12 cellular contexts compared by ENCODE assay signal in genomic region chr11:110857885-110858555, GRCh38.
DNase-seq lines count a peak whose midpoint lies in the region; ATAC-seq and TF ChIP-seq lines count a peak whose summit lies in the region.
"Had no signal": no experiment of that assay in that cellular context is flagged by ENCODE, and none has a peak within 500 bp of the region (broad histone marks: within the 10 kb centered on the region; RNA-seq: fewer than 3 reads in every experiment).

No MANE protein-coding gene starts in this region.

- no peak overlapping the region for H3K4me2 ChIP-seq in Karpas-422 (ENCODE audit: low read depth, low read length, poor library complexity, severe bottlenecking)

- no peak overlapping the region for H3K9ac ChIP-seq in Karpas-422 (ENCODE audit: low read length)

- no peaks in the 10 kb centered on the region for H3K4me1 ChIP-seq in Karpas-422 (ENCODE audit: low read length)

- no peaks in the 10 kb centered on the region for H3K79me2 ChIP-seq in Karpas-422 (ENCODE audit: low read length)

- H3K9me3 ChIP-seq in Karpas-422 (ENCODE audit: low read length): no peaks in the 10 kb centered on the region

- no peaks in the 10 kb centered on the region for H3K36me3 Mint-ChIP-seq in activated T-helper 1 cell treated with anti-CD3 and anti-CD28 coated beads, Interleukin-12 subunit alpha, Interleukin-12 subunit beta, Interleukin-2, Interleukin-4 antibody, amounts not matched to agents 30 ng/mL and 10 ng/mL and 1 ng/mL, durations not matched to agents 14 hours and 24 hours and 36 hours (ENCODE audit: low read depth)

- no peaks in the 10 kb centered on the region for H3K9me3 Mint-ChIP-seq in activated T-helper 1 cell treated with anti-CD3 and anti-CD28 coated beads, Interleukin-12 subunit alpha, Interleukin-12 subunit beta, Interleukin-2, Interleukin-4 antibody, amounts not matched to agents 30 ng/mL and 10 ng/mL and 1 ng/mL, durations not matched to agents 14 hours and 24 hours and 36 hours

- no peaks in the 10 kb centered on the region for H3K27me3 Mint-ChIP-seq in activated T-helper 1 cell treated with anti-CD3 and anti-CD28 coated beads, Interleukin-12 subunit alpha, Interleukin-12 subunit beta, Interleukin-2, Interleukin-4 antibody, amounts not matched to agents 30 ng/mL and 10 ng/mL and 1 ng/mL, durations not matched to agents 14 hours and 24 hours and 36 hours (ENCODE audit: insufficient read depth)

- no peak overlapping the region for H3K27ac Mint-ChIP-seq in activated T-helper 1 cell treated with anti-CD3 and anti-CD28 coated beads, Interleukin-12 subunit alpha, Interleukin-12 subunit beta, Interleukin-2, Interleukin-4 antibody, amounts not matched to agents 30 ng/mL and 10 ng/mL and 1 ng/mL, durations not matched to agents 14 hours and 24 hours and 36 hours
- H3K27ac Mint-ChIP-seq: progenitor cell of endocrine pancreas had no signal

- no peak overlapping the region for H3K27ac ChIP-seq in Karpas-422 (ENCODE audit: low read length)
- H3K27ac ChIP-seq: coronary artery had no signal

- H3K27me3 ChIP-seq in GM06990 (replicated peaks; ENCODE audit: control insufficient read depth, insufficient read depth, low read length) (no peaks in the 10 kb centered on the region), Karpas-422 (ENCODE audit: low read length) (peaks cover 5% of the 10 kb centered on the region)

- peak; percentile 7 for ATAC-seq in HG03342 (IDR thresholded peaks at IDR 0.05; ENCODE audit: unreplicated experiment)
- ATAC-seq in esophagus mucosa: peak; percentile 71
- ATAC-seq in sciatic nerve: peak; percentile 77
- ATAC-seq in HG02970 (IDR thresholded peaks at IDR 0.05; ENCODE audit: low FRiP score, unreplicated experiment): no peak

- no peaks in the 10 kb centered on the region for H4K20me1 ChIP-seq in Karpas-422 (ENCODE audit: insufficient read depth, low read depth, low read length)

- no peaks in the 10 kb centered on the region for H3K9me2 ChIP-seq in Karpas-422 (replicated peaks; ENCODE audit: insufficient read depth, low read length)

- no peak overlapping the region for H2AFZ ChIP-seq in Karpas-422 (ENCODE audit: low read length)

- H3K4me3 ChIP-seq in GM06990 (replicated peaks; ENCODE audit: low read depth, low read length) (peak overlapping the region; percentile 8; the same call in 1 of the 2 replicates), Karpas-422 (ENCODE audit: low read length) (no peak overlapping the region)
- H3K4me3 ChIP-seq: coronary artery had no signal

- DNase-seq in GM06990 (ENCODE audit: extremely low read depth, insufficient read length) (no peak), sciatic nerve (ENCODE audit: low spot score) (no peak), Karpas-422 (no peak), RKO (ENCODE audit: low spot score) (no peak)
- no peak for DNase-seq in activated T-helper 1 cell treated with anti-CD3 and anti-CD28 coated beads, Interleukin-12 subunit alpha, Interleukin-12 subunit beta, Interleukin-2, Interleukin-4 antibody, amounts not matched to agents 30 ng/mL and 10 ng/mL and 1 ng/mL, durations not matched to agents 14 hours and 24 hours and 36 hours (ENCODE audit: low spot score)
- DNase-seq: activated T-cell treated with anti-CD3 and anti-CD28 coated beads for 4 hours, NCI-H526 treated with DMSO at 0.1 percent for 48 hours had no signal

- no peak for TF ChIP-seq CTCF in GM06990 (IDR thresholded peaks at IDR 0.05; ENCODE audit: insufficient read depth, low read length, poor library complexity, severe bottlenecking)

- H3K36me3 ChIP-seq in GM06990 (ENCODE audit: control insufficient read depth, insufficient read depth, low read length) (no peaks in the 10 kb centered on the region), Karpas-422 (ENCODE audit: insufficient read depth, low read length) (no peaks in the 10 kb centered on the region)

- H3K4me3 Mint-ChIP-seq in activated T-helper 1 cell treated with anti-CD3 and anti-CD28 coated beads, Interleukin-12 subunit alpha, Interleukin-12 subunit beta, Interleukin-2, Interleukin-4 antibody, amounts not matched to agents 30 ng/mL and 10 ng/mL and 1 ng/mL, durations not matched to agents 14 hours and 24 hours and 36 hours: no peak overlapping the region

- intact Hi-C loops in sciatic nerve (cut with DNase I): no loop called here
- intact Hi-C loops in activated T-helper 1 cell treated with anti-CD3 and anti-CD28 coated beads, Interleukin-12 subunit alpha, Interleukin-12 subunit beta, Interleukin-2, Interleukin-4 antibody, amounts not matched to agents 30 ng/mL and 10 ng/mL and 1 ng/mL, durations not matched to agents 14 hours and 24 hours and 36 hours (cut with micrococcal nuclease): no loop called here

- no peaks in the 10 kb centered on the region for H3K4me1 Mint-ChIP-seq in activated T-helper 1 cell treated with anti-CD3 and anti-CD28 coated beads, Interleukin-12 subunit alpha, Interleukin-12 subunit beta, Interleukin-2, Interleukin-4 antibody, amounts not matched to agents 30 ng/mL and 10 ng/mL and 1 ng/mL, durations not matched to agents 14 hours and 24 hours and 36 hours (ENCODE audit: low read depth)
